1 cellular context compared by ENCODE assay signal in genomic region chr22:23274891-23275694, GRCh38.
TF ChIP-seq lines count a peak whose summit lies in the region.

No MANE protein-coding gene starts in this region.

TF ChIP-seq in H1, 55 proteins besides CTCF, POLR2A, EP300 and RAD21:
- TF ChIP-seq ZNF274 (IDR thresholded peaks at IDR 0.05; ENCODE audit: borderline replicate concordance, extremely low read depth, low read length) (no peak), MAX (IDR thresholded peaks at IDR 0.05) (no peak), JUND (IDR thresholded peaks at IDR 0.05; ENCODE audit: low read length) (no peak), ASH2L (IDR thresholded peaks at IDR 0.05; ENCODE audit: low read length) (no peak), HDAC6 (IDR thresholded peaks at IDR 0.05; ENCODE audit: low read depth, low read length) (no peak), SP4 (IDR thresholded peaks at IDR 0.05; ENCODE audit: low read length) (no peak), POU5F1 (IDR thresholded peaks at IDR 0.05; ENCODE audit: low read depth, low read length) (no peak), MAFK (IDR thresholded peaks at IDR 0.05; ENCODE audit: low read depth, low read length) (no peak)
